ENCODE assay signal across 1 cellular context in genomic region chr5:134594336-134594735, GRCh38.
TF ChIP-seq lines count a peak whose summit lies in the region.

No MANE protein-coding gene starts in this region.

TF ChIP-seq in HepG2, 621 proteins besides CTCF, POLR2A, EP300 and RAD21 (continued from another document and continues in another):
- TF ChIP-seq ZNF770 (CRISPR knock-in tag; IDR thresholded peaks at IDR 0.05) (no peak), ZNF773 (CRISPR knock-in tag; IDR thresholded peaks at IDR 0.05; ENCODE audit: borderline replicate concordance) (no peak), ZBTB40 (IDR thresholded peaks at IDR 0.05) (no peak), ZBTB40 (CRISPR knock-in tag; IDR thresholded peaks at IDR 0.05) (no peak), ZNF17 (CRISPR knock-in tag; IDR thresholded peaks at IDR 0.05) (no peak), PRDM4 (CRISPR knock-in tag; IDR thresholded peaks at IDR 0.05; ENCODE audit: borderline replicate concordance) (no peak), ZNF572 (CRISPR knock-in tag; IDR thresholded peaks at IDR 0.05) (no peak), HOXA5 (CRISPR knock-in tag; IDR thresholded peaks at IDR 0.05) (no peak), ZNF232 (CRISPR knock-in tag; IDR thresholded peaks at IDR 0.05; ENCODE audit: borderline replicate concordance) (no peak), ZNF777 (CRISPR knock-in tag; IDR thresholded peaks at IDR 0.05) (no peak), ZNF121 (CRISPR knock-in tag; IDR thresholded peaks at IDR 0.05) (peak; percentile 98), DRAP1 (CRISPR knock-in tag; IDR thresholded peaks at IDR 0.05) (0 out of 2 replicates have a peak, but pooled peaks have one; percentile 20), ZNF280B (CRISPR knock-in tag; IDR thresholded peaks at IDR 0.05; ENCODE audit: borderline replicate concordance) (no peak), SRF (IDR thresholded peaks at IDR 0.05; ENCODE audit: low read depth, low read length) (no peak), HOXA7 (CRISPR knock-in tag; IDR thresholded peaks at IDR 0.05) (no peak), ZNF850 (CRISPR knock-in tag; conservative IDR thresholded peaks at IDR 0.05) (no peak), GPN1 (CRISPR knock-in tag; IDR thresholded peaks at IDR 0.05; ENCODE audit: borderline replicate concordance) (no peak), ZNF780A (CRISPR knock-in tag; IDR thresholded peaks at IDR 0.05) (no peak), ZNF556 (CRISPR knock-in tag; IDR thresholded peaks at IDR 0.05; ENCODE audit: borderline replicate concordance) (no peak), HMG20A (CRISPR knock-in tag; IDR thresholded peaks at IDR 0.05; ENCODE audit: borderline replicate concordance) (no peak; the same call in 1 of the 2 replicates), ADNP (CRISPR knock-in tag; IDR thresholded peaks at IDR 0.05) (0 out of 2 replicates have a peak, but pooled peaks have one; percentile 19), ZNF12 (CRISPR knock-in tag; IDR thresholded peaks at IDR 0.05) (no peak), CENPX (CRISPR knock-in tag; IDR thresholded peaks at IDR 0.05) (no peak), ZC3H13 (CRISPR knock-in tag; IDR thresholded peaks at IDR 0.05) (no peak), FLYWCH1 (CRISPR knock-in tag; IDR thresholded peaks at IDR 0.05) (no peak), CREM (IDR thresholded peaks at IDR 0.05) (no peak), CREM (CRISPR knock-in tag; IDR thresholded peaks at IDR 0.05) (no peak), ZNF619 (CRISPR knock-in tag; IDR thresholded peaks at IDR 0.05) (no peak), RARA (CRISPR knock-in tag; IDR thresholded peaks at IDR 0.05) (peak; percentile 89), ZNF567 (CRISPR knock-in tag; IDR thresholded peaks at IDR 0.05; ENCODE audit: borderline replicate concordance) (no peak), KLF12 (CRISPR knock-in tag; IDR thresholded peaks at IDR 0.05; ENCODE audit: borderline replicate concordance) (no peak), MYC (CRISPR knock-in tag; IDR thresholded peaks at IDR 0.05; ENCODE audit: borderline replicate concordance) (0 out of 2 replicates have a peak, but pooled peaks have one; percentile 34), SMAD3 (CRISPR knock-in tag; IDR thresholded peaks at IDR 0.05) (no peak; the same call in 1 of the 2 replicates), CREB1 (IDR thresholded peaks at IDR 0.05) (no peak), CREB1 (CRISPR knock-in tag; IDR thresholded peaks at IDR 0.05) (no peak), MZF1 (CRISPR knock-in tag; IDR thresholded peaks at IDR 0.05; ENCODE audit: borderline replicate concordance) (no peak), ZFP36L2 (CRISPR knock-in tag; IDR thresholded peaks at IDR 0.05) (no peak), TGIF2 (CRISPR knock-in tag; IDR thresholded peaks at IDR 0.05) (no peak), ZBTB39 (CRISPR knock-in tag; IDR thresholded peaks at IDR 0.05) (no peak), ZNF674 (CRISPR knock-in tag; IDR thresholded peaks at IDR 0.05; ENCODE audit: low read depth) (no peak), ZBTB7B (CRISPR knock-in tag; IDR thresholded peaks at IDR 0.05) (no peak), XRCC5 (optimal IDR thresholded peaks at IDR 0.05; ENCODE audit: low read length) (no peak), DDIT3 (CRISPR knock-in tag; IDR thresholded peaks at IDR 0.05) (no peak), MAF1 (CRISPR knock-in tag; IDR thresholded peaks at IDR 0.05; ENCODE audit: borderline replicate concordance) (no peak), TBX3 (IDR thresholded peaks at IDR 0.05; ENCODE audit: borderline replicate concordance) (no peak), ZNF589 (CRISPR knock-in tag; conservative IDR thresholded peaks at IDR 0.05) (no peak), HCFC1 (IDR thresholded peaks at IDR 0.05; ENCODE audit: low read depth, low read length) (no peak), ZNF503 (CRISPR knock-in tag; IDR thresholded peaks at IDR 0.05) (no peak), ZNF484 (CRISPR knock-in tag; IDR thresholded peaks at IDR 0.05; ENCODE audit: borderline replicate concordance, low read depth) (no peak), ZNF180 (CRISPR knock-in tag; IDR thresholded peaks at IDR 0.05; ENCODE audit: borderline replicate concordance, low read depth) (no peak), TBL1XR1 (IDR thresholded peaks at IDR 0.05; ENCODE audit: borderline replicate concordance, low read length, partially characterized antibody) (no peak), TSC22D2 (CRISPR knock-in tag; IDR thresholded peaks at IDR 0.05; ENCODE audit: borderline replicate concordance) (no peak)
